10 cellular contexts compared by ENCODE assay signal in the genomic region with DNA sequence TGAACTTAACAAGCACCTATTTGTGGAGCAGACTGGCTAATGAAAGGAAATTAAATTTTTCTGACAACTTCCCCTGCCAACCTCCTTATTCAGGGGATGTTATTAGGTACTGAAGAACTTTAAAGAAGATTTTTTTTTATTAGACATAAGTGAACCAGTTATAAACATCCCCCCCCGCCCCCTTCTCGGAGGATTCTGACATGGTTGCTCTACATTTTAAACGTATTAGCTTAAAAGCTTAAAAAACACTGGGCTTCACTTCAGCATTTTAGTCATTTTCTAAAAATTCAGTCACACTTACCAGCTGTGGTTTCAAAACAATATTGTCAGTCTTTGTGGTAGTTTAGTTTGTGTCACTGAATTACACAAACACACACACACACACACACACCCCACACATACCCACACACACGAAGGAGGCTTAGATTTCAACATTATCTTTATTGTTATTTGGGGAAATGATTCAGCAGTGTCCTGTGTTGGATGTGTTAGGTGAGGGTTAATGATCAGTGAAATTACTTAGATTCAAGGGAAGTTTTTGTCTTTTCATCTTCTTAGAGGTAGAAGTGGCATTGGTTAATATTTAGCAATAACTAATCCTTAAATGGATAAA.
A peak's percentile ranks its signal among the peaks of the same experiment; 100 is the strongest.
DNase-seq lines count a peak whose midpoint lies in the region; ATAC-seq, FAIRE-seq and TF ChIP-seq lines count a peak whose summit lies in the region.
"Had no signal": no experiment of that assay in that cellular context is flagged by ENCODE, and none has a peak within 500 bp of the region (broad histone marks: within the 10 kb centered on the region; RNA-seq: fewer than 3 reads in every experiment).

No MANE protein-coding gene starts in this region.

- H3K4me2 ChIP-seq in skeletal muscle satellite cell (ENCODE audit: low read length) = peak overlapping the region; percentile 68

- peak overlapping the region; percentile 17 for H3K9ac ChIP-seq in skeletal muscle satellite cell (ENCODE audit: low read depth, low read length)

- H3K9me3 ChIP-seq in skeletal muscle satellite cell (replicated peaks; ENCODE audit: low read length) = no peaks in the 10 kb centered on the region
- no peaks in the 10 kb centered on the region for H3K9me3 ChIP-seq in heart right ventricle

- H3K4me1 ChIP-seq in skeletal muscle satellite cell (ENCODE audit: control insufficient read depth, insufficient read depth, low read length) (peaks cover 18% of the 10 kb centered on the region), heart right ventricle (peaks cover 0 to 39% (median 30%) of the 10 kb centered on the region in 9 donors)

- no peak for TF ChIP-seq CTCF in foreskin fibroblast (IDR thresholded peaks at IDR 0.05; ENCODE audit: low read depth, low read length)
- TF ChIP-seq CTCF in heart right ventricle (IDR thresholded peaks at IDR 0.05) = no peak

- H3K36me3 ChIP-seq in skeletal muscle satellite cell (ENCODE audit: insufficient read depth, low read length) (no peaks in the 10 kb centered on the region), heart right ventricle (peaks cover 0 to 7% (median 0%) of the 10 kb centered on the region in 9 donors)

- ATAC-seq in heart right ventricle = no peak
- ATAC-seq: foreskin keratinocyte had no signal

- FAIRE-seq in RCC 7860 (lab: Jason Lieb, UNC) = peak; percentile 92
- no peak for FAIRE-seq in urothelium cell line (lab: Jason Lieb, UNC)

- peak; percentile 5 for DNase-seq in H4 (ENCODE audit: low spot score)
- DNase-seq in RCC 7860 (ENCODE audit: low spot score) = peak; percentile 58
- peak; percentile 19 to 35 for DNase-seq in foreskin fibroblast
- DNase-seq in activated naive CD4-positive, alpha-beta T cell treated with Interleukin-2 at 50 U/mL for 16 hours = no peak
- DNase-seq in urothelium cell line (ENCODE audit: low spot score) = no peak
- DNase-seq in heart right ventricle = no peak
- DNase-seq: activated CD4-positive, alpha-beta T cell treated with anti-CD3 and anti-CD28 coated beads, Interleukin-2, amount 50 U/mL, for 1 hour; activated effector memory CD4-positive, alpha-beta T cell treated with anti-CD3 and anti-CD28 coated beads, Interleukin-2, amount 50 U/mL, for 16 hours had no signal

- H3K4me3 ChIP-seq in foreskin fibroblast (ENCODE audit: low read depth in 1 of 2, low read length in 2 of 2) (no peak overlapping the region), skeletal muscle satellite cell (ENCODE audit: low read length) (peak overlapping the region; percentile 11), heart right ventricle (no peak overlapping the region)

- intact Hi-C loops in heart right ventricle (cut with DNase I) = loop anchor here (1.0 to 10.0 kb wide), 11 partner anchors 60 to 578 kb away; no protein-coding TSS in a partner anchor

- no peaks in the 10 kb centered on the region for H3K27me3 ChIP-seq in skeletal muscle satellite cell (ENCODE audit: control insufficient read depth, insufficient read depth, low read length)
- H3K27me3 ChIP-seq in heart right ventricle = no peaks in the 10 kb centered on the region
- H3K27me3 ChIP-seq: foreskin keratinocyte had no signal

- H3K27ac ChIP-seq in heart right ventricle = no peak overlapping the region
- H3K27ac ChIP-seq: foreskin keratinocyte had no signal

- 63 to 64% methylated on average over 4 of the region's 4 CpGs for WGBS in heart right ventricle, 2 donors

Comparison
In these comparisons a context has a peak if more than half of its experiments do, and no peak if none do; other contexts are left out.
1. DNase-seq: peak in H4 (single experiment), RCC 7860 (single experiment) and foreskin fibroblast (2 of 2); none in activated naive CD4-positive, alpha-beta T cell treated with Interleukin-2 at 50 U/mL for 16 hours (single experiment), urothelium cell line (single experiment) and heart right ventricle (0 of 2).